Comparison of ENCODE assay signal across 25 cellular contexts in the genomic region with DNA sequence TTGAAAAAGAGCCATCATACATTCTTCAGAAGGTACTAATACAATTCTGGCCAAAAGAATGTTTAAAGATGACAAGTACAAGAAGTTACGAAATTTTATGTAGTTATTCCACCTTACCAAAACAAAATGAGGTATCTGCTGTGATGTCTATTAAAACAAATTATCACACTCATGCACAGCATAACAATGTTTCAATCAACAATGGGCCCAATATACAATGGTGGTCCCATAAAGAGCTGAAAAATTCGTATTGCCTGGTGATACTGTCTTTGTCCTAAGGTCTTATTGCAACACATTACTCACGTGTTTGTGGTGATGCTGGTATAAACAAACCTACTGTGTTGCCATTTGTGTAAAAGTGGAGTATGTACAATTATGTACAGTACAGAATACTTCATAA. TPM values are rescaled to one million over a fixed set of nuclear protein-coding genes. Genes with fewer than 3 reads are reported as not detected.
DNase-seq lines count a peak whose midpoint lies in the region; ATAC-seq, FAIRE-seq and TF ChIP-seq lines count a peak whose summit lies in the region.
"Had no signal": no experiment of that assay in that cellular context is flagged by ENCODE, and none has a peak within 500 bp of the region (broad histone marks: within the 10 kb centered on the region; RNA-seq: fewer than 3 reads in every experiment).

No MANE protein-coding gene starts in this region.

- no peaks in the 10 kb centered on the region for H4K20me1 ChIP-seq in GM23248 (ENCODE audit: insufficient read depth)
- peaks cover 4% of the 10 kb centered on the region for H4K20me1 ChIP-seq in astrocyte (ENCODE audit: insufficient read depth, low read length)

- H3K4me1 Mint-ChIP-seq in astrocyte (ENCODE audit: low read depth, unreplicated experiment) = peaks cover 10% of the 10 kb centered on the region

- WGBS in GM23248 (ENCODE audit: low coverage in 1 of 2, low lambda C conversion rate in 2 of 2, missing lambda C conversion rate in 2 of 2), 2 experiments = 27 to 28% methylated on average over 3 of the region's 3 CpGs

- no peak overlapping the region for H3K4me3 Mint-ChIP-seq in astrocyte (ENCODE audit: unreplicated experiment)
- H3K4me3 Mint-ChIP-seq: activated CD8-positive, alpha-beta memory T cell treated with anti-CD3 and anti-CD28 coated beads, Interleukin-2, amount 10 ng/mL, durations not matched to agents 7 days and 5 days; activated naive CD8-positive, alpha-beta T cell treated with anti-CD3 and anti-CD28 coated beads, Interleukin-2, amount 10 ng/mL, durations not matched to agents 7 days and 5 days; immature natural killer cell; natural killer cell treated with Interleukin-12 subunit alpha and Interleukin-12 subunit beta and Interleukin-15 and Interleukin-18, amount 100 ng/mL, for 72 hours had no signal

- no peak overlapping the region for H3K9ac ChIP-seq in GM23248
- no peak overlapping the region for H3K9ac ChIP-seq in astrocyte (ENCODE audit: low read length)

- H3K79me2 ChIP-seq in GM23248 (ENCODE audit: insufficient read depth) (peaks cover 11% of the 10 kb centered on the region), astrocyte (ENCODE audit: insufficient read depth, low read length) (peaks cover 12% of the 10 kb centered on the region)

- no peaks in the 10 kb centered on the region for H3K27me3 Mint-ChIP-seq in astrocyte (ENCODE audit: low read depth, unreplicated experiment)
- H3K27me3 Mint-ChIP-seq: activated CD8-positive, alpha-beta memory T cell treated with anti-CD3 and anti-CD28 coated beads, Interleukin-2, amount 10 ng/mL, durations not matched to agents 7 days and 5 days; activated naive CD8-positive, alpha-beta T cell treated with anti-CD3 and anti-CD28 coated beads, Interleukin-2, amount 10 ng/mL, durations not matched to agents 7 days and 5 days; natural killer cell treated with Interleukin-12 subunit alpha and Interleukin-12 subunit beta and Interleukin-15 and Interleukin-18, amount 100 ng/mL, for 72 hours had no signal

- H2AFZ ChIP-seq in GM23248 (no peak overlapping the region), astrocyte (ENCODE audit: low read depth, low read length) (no peak overlapping the region)

- in situ Hi-C loops in GM23248 (cut with MboI) = no loop called here

- H3K27ac ChIP-seq in GM23248 (peak overlapping the region; percentile 39), astrocyte (ENCODE audit: low read depth, low read length) (no peak overlapping the region)
- H3K27ac ChIP-seq: brain microvascular endothelial cell, coronary artery, pancreas, right atrium auricular region had no signal

- peak; percentile 51 for DNase-seq in AG08395 (ENCODE audit: low spot score)
- peak; percentile 83 for DNase-seq in GM23248
- DNase-seq in astrocyte (ENCODE audit: low read depth) = peak; percentile 27
- peak; percentile 91 for DNase-seq in fibroblast of villous mesenchyme (ENCODE audit: low read depth)
- no peak for DNase-seq in amniotic stem cell (lab: John Stamatoyannopoulos, UW)
- no peak for DNase-seq in sciatic nerve (ENCODE audit: low spot score)
- DNase-seq: activated CD4-positive, alpha-beta T cell treated with anti-CD3 and anti-CD28 coated beads for 48 hours; activated CD8-positive, alpha-beta memory T cell treated with anti-CD3 and anti-CD28 coated beads, Interleukin-2, amount 10 ng/mL, durations not matched to agents 7 days and 5 days; activated naive CD8-positive, alpha-beta T cell treated with anti-CD3 and anti-CD28 coated beads, Interleukin-2, amount 10 ng/mL, durations not matched to agents 7 days and 5 days; AML-193; brain microvascular endothelial cell; CD8-positive, alpha-beta memory T cell; DMS79 treated with DMSO at 0.1 percent for 48 hours; immature natural killer cell; left ventricle myocardium superior; NCI-H1105 treated with DMSO at 0.1 percent for 48 hours; NCI-H524; pancreas; stimulated activated CD4-positive, alpha-beta T cell treated with anti-CD3 and anti-CD28 coated beads, Interleukin-15, amount 100 ng/mL, for 24 hours; substantia nigra had no signal

- no peaks in the 10 kb centered on the region for H3K9me3 ChIP-seq in GM23248 (ENCODE audit: low read depth)
- H3K9me3 ChIP-seq in astrocyte (ENCODE audit: insufficient read depth, low read depth, low read length) = no peaks in the 10 kb centered on the region
- H3K9me3 ChIP-seq: pancreas, right atrium auricular region had no signal

- ATAC-seq in HG02852 (IDR thresholded peaks at IDR 0.05; ENCODE audit: unreplicated experiment) (no peak), sciatic nerve (no peak)
- ATAC-seq: activated CD8-positive, alpha-beta memory T cell treated with anti-CD3 and anti-CD28 coated beads, Interleukin-2, amount 10 ng/mL, durations not matched to agents 7 days and 5 days; left ventricle myocardium superior; natural killer cell treated with Interleukin-12 subunit alpha and Interleukin-12 subunit beta and Interleukin-15 and Interleukin-18, amount 100 ng/mL, for 72 hours; pancreas had no signal

- no peaks in the 10 kb centered on the region for H3K36me3 Mint-ChIP-seq in astrocyte (ENCODE audit: low read depth, unreplicated experiment)
- H3K36me3 Mint-ChIP-seq: immature natural killer cell had no signal

- peak; percentile 32 for FAIRE-seq in astrocyte (lab: Jason Lieb, UNC)
- FAIRE-seq: pancreas, RCC 7860 had no signal

- H3K4me2 ChIP-seq in GM23248 (ENCODE audit: unreplicated experiment) (no peak overlapping the region), astrocyte (ENCODE audit: low read length) (no peak overlapping the region)

- intact Hi-C loops in sciatic nerve (cut with DNase I) = no loop called here

- no peaks in the 10 kb centered on the region for H3K9me2 ChIP-seq in GM23248 (ENCODE audit: insufficient read depth)

- no peak overlapping the region for H3K27ac Mint-ChIP-seq in astrocyte (ENCODE audit: unreplicated experiment)
- H3K27ac Mint-ChIP-seq: activated CD8-positive, alpha-beta memory T cell treated with anti-CD3 and anti-CD28 coated beads, Interleukin-2, amount 10 ng/mL, durations not matched to agents 7 days and 5 days; activated naive CD8-positive, alpha-beta T cell treated with anti-CD3 and anti-CD28 coated beads, Interleukin-2, amount 10 ng/mL, durations not matched to agents 7 days and 5 days; natural killer cell treated with Interleukin-12 subunit alpha and Interleukin-12 subunit beta and Interleukin-15 and Interleukin-18, amount 100 ng/mL, for 72 hours had no signal

- H3K9me3 Mint-ChIP-seq in astrocyte (ENCODE audit: unreplicated experiment) = no peaks in the 10 kb centered on the region
- H3K9me3 Mint-ChIP-seq: activated naive CD8-positive, alpha-beta T cell treated with anti-CD3 and anti-CD28 coated beads, Interleukin-2, amount 10 ng/mL, durations not matched to agents 7 days and 5 days; CD8-positive, alpha-beta memory T cell; immature natural killer cell; natural killer cell treated with Interleukin-12 subunit alpha and Interleukin-12 subunit beta and Interleukin-15 and Interleukin-18, amount 100 ng/mL, for 72 hours had no signal

- H3F3A ChIP-seq in GM23248 (ENCODE audit: insufficient read depth) = peaks cover 27% of the 10 kb centered on the region

- no peak overlapping the region for H3K4me3 ChIP-seq in GM23248
- no peak overlapping the region for H3K4me3 ChIP-seq in astrocyte (ENCODE audit: insufficient read depth, low read depth, low read length)
- no peak overlapping the region for H3K4me3 ChIP-seq in fibroblast of villous mesenchyme (ENCODE audit: low read depth, low read length)
- H3K4me3 ChIP-seq: coronary artery, pancreas, right atrium auricular region had no signal

- no peak for TF ChIP-seq CTCF in astrocyte (IDR thresholded peaks at IDR 0.05; ENCODE audit: insufficient read depth, low read depth, low read length)
- TF ChIP-seq CTCF in fibroblast of villous mesenchyme (IDR thresholded peaks at IDR 0.05; ENCODE audit: insufficient read depth, low read depth, low read length) = no peak

- H3K36me3 ChIP-seq in GM23248 (ENCODE audit: low read depth) (no peaks in the 10 kb centered on the region), astrocyte (ENCODE audit: insufficient read depth, low read length) (no peaks in the 10 kb centered on the region)
- H3K36me3 ChIP-seq: brain microvascular endothelial cell, pancreas, right atrium auricular region had no signal

- H3K27me3 ChIP-seq in GM23248 (replicated peaks; ENCODE audit: insufficient read depth) (no peaks in the 10 kb centered on the region), astrocyte (ENCODE audit: insufficient read depth, low read length) (no peaks in the 10 kb centered on the region)
- H3K27me3 ChIP-seq: brain microvascular endothelial cell, pancreas, right atrium auricular region had no signal

- H3K4me1 ChIP-seq in GM23248 (ENCODE audit: insufficient read depth) = peaks cover 31% of the 10 kb centered on the region
- H3K4me1 ChIP-seq in astrocyte (ENCODE audit: insufficient read depth, low read length) = peaks cover 13% of the 10 kb centered on the region
- H3K4me1 ChIP-seq: right atrium auricular region had no signal

RNA-seq across cellular contexts. Expression of gene NUP153, which starts 3.6 kb away (rescaled TPM):
- 22.9 and 25.3 TPM in 2 replicates for total RNA-seq in GM23248 (2014; rRNA removed; shearing (Covaris generic))
- 12.0 and 12.6 TPM in 2 replicates for polyA plus RNA-seq in GM23248 (2016; fragmentation: Nextera tagmentation; extraction: Ambion mirVana)
- total RNA-seq in astrocyte = 44.8 and 51.6 TPM in 2 replicates
- total RNA-seq in fibroblast of villous mesenchyme = 33.2 and 44.5 TPM in 2 replicates
- total RNA-seq in sciatic nerve = 41.0 TPM

Comparison
In these comparisons a context has a peak if more than half of its experiments do, and no peak if none do; other contexts are left out.
1. DNase-seq: peak in AG08395 (single experiment), GM23248 (single experiment), astrocyte (single experiment) and fibroblast of villous mesenchyme (single experiment); none in amniotic stem cell (single experiment) and sciatic nerve (single experiment).